In the genomic region with DNA sequence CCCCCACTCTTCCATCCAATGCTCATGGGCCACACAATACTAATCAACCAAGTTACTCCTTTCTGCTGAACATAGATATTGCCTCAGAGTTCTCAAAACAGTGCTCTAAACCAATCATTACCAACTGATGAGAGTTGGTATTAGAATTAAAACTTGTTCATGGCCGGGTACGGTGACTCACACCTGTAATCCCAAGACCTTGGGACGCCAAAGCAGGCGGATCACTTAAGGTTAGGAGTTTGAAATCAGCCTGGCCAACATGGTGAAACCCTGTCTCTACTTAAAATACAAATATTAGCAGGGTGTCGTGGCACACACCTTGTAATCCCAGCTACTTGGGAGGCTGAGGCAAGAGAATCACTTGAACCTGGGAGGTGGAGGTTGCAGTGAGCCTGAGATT, we compare ENCODE assay signal across 30 cellular contexts. TPM values are rescaled to one million over a fixed set of nuclear protein-coding genes. Genes with fewer than 3 reads are reported as not detected.
DNase-seq lines count a peak whose midpoint lies in the region; ATAC-seq and TF ChIP-seq lines count a peak whose summit lies in the region.
"Had no signal": no experiment of that assay in that cellular context is flagged by ENCODE, and none has a peak within 500 bp of the region (broad histone marks: within the 10 kb centered on the region; RNA-seq: fewer than 3 reads in every experiment).

No MANE protein-coding gene starts in this region.

- no peak overlapping the region for H2BK120ac ChIP-seq in trophoblast cell (ENCODE audit: insufficient read depth, low read length, poor library complexity)

- H3K27me3 Mint-ChIP-seq in CD8-positive, alpha-beta memory T cell, result no peaks in the 10 kb centered on the region
- H3K27me3 Mint-ChIP-seq: activated naive CD4-positive, alpha-beta T cell treated with anti-CD3 and anti-CD28 coated beads, Interleukin-2, amount 10 ng/mL, durations not matched to agents 7 days and 5 days; dendritic cell treated with granulocyte-macrophage colony-stimulating factor and Interleukin-4, amounts not matched to agents 40 ng/mL and 50 ng/mL, for 4 days had no signal

- H2AK5ac ChIP-seq in trophoblast cell (ENCODE audit: low read length), result no peak overlapping the region

- H2AFZ ChIP-seq in trophoblast cell (ENCODE audit: insufficient read depth, low read length, poor library complexity), result no peak overlapping the region
- H2AFZ ChIP-seq: neural progenitor cell had no signal

- no peak overlapping the region for H3K14ac ChIP-seq in trophoblast cell (ENCODE audit: low read length)

- H3K4ac ChIP-seq in trophoblast cell (ENCODE audit: low read depth, low read length), result peak overlapping the region; percentile 72

- no peak overlapping the region for H2BK12ac ChIP-seq in trophoblast cell (ENCODE audit: low read length)

- peaks cover 73 to 96% (median 93%) of the 10 kb centered on the region in 3 donors for H3K4me1 Mint-ChIP-seq in CD8-positive, alpha-beta memory T cell

- 45 to 53% (median 48%) methylated on average over 5 of the region's 5 CpGs for WGBS in adrenal gland, 4 donors
- WGBS in esophagus squamous epithelium, 2 donors, result 59 to 93% methylated on average over 5 of the region's 5 CpGs
- no CpG with 5 or more reads among the region's 5 CpGs for WGBS in trophoblast cell (ENCODE audit: extremely low coverage, insufficient coverage, insufficient read length)

- no peak overlapping the region for H3K4me2 ChIP-seq in trophoblast cell (ENCODE audit: low read length)

- peak overlapping the region; percentile 78 for H3K27ac ChIP-seq in C4-2B
- H3K27ac ChIP-seq in adrenal gland, result peak overlapping the region in 2 of 5 donors; percentile 40 to 43
- H3K27ac ChIP-seq in esophagus squamous epithelium, result peak overlapping the region in 3 of 4 donors; percentile 12 to 50 (median 48)
- H3K27ac ChIP-seq in trophoblast cell (ENCODE audit: low read depth, low read length), result no peak overlapping the region
- H3K27ac ChIP-seq in CD8-positive, alpha-beta memory T cell (ENCODE audit: low read depth, low read length), result no peak overlapping the region
- H3K27ac ChIP-seq: ascending aorta, thoracic aorta, vagina had no signal

- H3K18ac ChIP-seq in trophoblast cell (ENCODE audit: low read length), result no peak overlapping the region

- no peak overlapping the region for H3K9ac ChIP-seq in trophoblast cell (ENCODE audit: low read length)

- H3K79me2 ChIP-seq in trophoblast cell (ENCODE audit: control insufficient read depth, insufficient read depth, low read length, poor library complexity), result peaks cover 7% of the 10 kb centered on the region

- no peaks in the 10 kb centered on the region for H3K9me3 Mint-ChIP-seq in CD8-positive, alpha-beta memory T cell
- H3K9me3 Mint-ChIP-seq: activated naive CD4-positive, alpha-beta T cell treated with anti-CD3 and anti-CD28 coated beads, Interleukin-2, amount 10 ng/mL, durations not matched to agents 7 days and 5 days; activated T-helper 1 cell treated with anti-CD3 and anti-CD28 coated beads, Interleukin-12 subunit alpha, Interleukin-12 subunit beta, Interleukin-2, Interleukin-4 antibody, amounts not matched to agents 30 ng/mL and 10 ng/mL and 1 ng/mL, durations not matched to agents 14 hours and 24 hours and 36 hours; dendritic cell treated with granulocyte-macrophage colony-stimulating factor and Interleukin-4, amounts not matched to agents 40 ng/mL and 50 ng/mL, for 4 days had no signal

- peak overlapping the region in 3 of 8 donors; percentile 18 to 79 (median 55) for H3K27ac Mint-ChIP-seq in CD8-positive, alpha-beta memory T cell
- H3K27ac Mint-ChIP-seq: activated naive CD4-positive, alpha-beta T cell treated with anti-CD3 and anti-CD28 coated beads, Interleukin-2, amount 10 ng/mL, durations not matched to agents 7 days and 5 days; activated T-helper 1 cell treated with anti-CD3 and anti-CD28 coated beads, Interleukin-12 subunit alpha, Interleukin-12 subunit beta, Interleukin-2, Interleukin-4 antibody, amounts not matched to agents 30 ng/mL and 10 ng/mL and 1 ng/mL, durations not matched to agents 14 hours and 24 hours and 36 hours; dendritic cell treated with granulocyte-macrophage colony-stimulating factor and Interleukin-4, amounts not matched to agents 40 ng/mL and 50 ng/mL, for 4 days; neural progenitor cell had no signal

- peaks cover 6 to 44% (median 17%) of the 10 kb centered on the region in 3 donors for H3K36me3 Mint-ChIP-seq in CD8-positive, alpha-beta memory T cell

- no peaks in the 10 kb centered on the region for H3K79me1 ChIP-seq in trophoblast cell (ENCODE audit: low read length)

- H4K8ac ChIP-seq in trophoblast cell (ENCODE audit: low read depth, low read length), result no peak overlapping the region

- H4K91ac ChIP-seq in trophoblast cell (ENCODE audit: low read depth, low read length), result no peak overlapping the region

- peak overlapping the region in 3 of 7 donors; percentile 1 to 45 (median 32) for H3K4me3 Mint-ChIP-seq in CD8-positive, alpha-beta memory T cell
- H3K4me3 Mint-ChIP-seq: activated naive CD4-positive, alpha-beta T cell treated with anti-CD3 and anti-CD28 coated beads, Interleukin-2, amount 10 ng/mL, durations not matched to agents 7 days and 5 days; activated T-helper 1 cell treated with anti-CD3 and anti-CD28 coated beads, Interleukin-12 subunit alpha, Interleukin-12 subunit beta, Interleukin-2, Interleukin-4 antibody, amounts not matched to agents 30 ng/mL and 10 ng/mL and 1 ng/mL, durations not matched to agents 14 hours and 24 hours and 36 hours; dendritic cell treated with granulocyte-macrophage colony-stimulating factor and Interleukin-4, amounts not matched to agents 40 ng/mL and 50 ng/mL, for 4 days; neural progenitor cell had no signal

- CTCF ChIA-PET in CD8-positive, alpha-beta memory T cell (lab: Charles Lee), result no interaction called here

- intact Hi-C loops in adrenal gland (cut with DNase I), result no loop called here
- intact Hi-C loops in esophagus squamous epithelium (cut with DNase I), result no loop called here

- H3K36me3 ChIP-seq in adrenal gland (replicated peaks in 1 of 2), result peaks cover 0 to 16% of the 10 kb centered on the region in 2 donors
- H3K36me3 ChIP-seq in esophagus squamous epithelium, result peaks cover 0 to 7% (median 0%) of the 10 kb centered on the region in 3 donors
- H3K36me3 ChIP-seq in trophoblast cell (ENCODE audit: control insufficient read depth in 1 of 2, insufficient read depth in 2 of 2, low read length in 2 of 2), result peaks cover 5 to 8% of the 10 kb centered on the region in 2 experiments
- H3K36me3 ChIP-seq in CD8-positive, alpha-beta memory T cell (ENCODE audit: insufficient read depth, low read length), result no peaks in the 10 kb centered on the region
- H3K36me3 ChIP-seq: thoracic aorta, vagina had no signal

- no peak for ATAC-seq in HG02610 (IDR thresholded peaks at IDR 0.05; ENCODE audit: unreplicated experiment)
- no peak for ATAC-seq in HG02571 (IDR thresholded peaks at IDR 0.05; ENCODE audit: unreplicated experiment)
- no peak for ATAC-seq in HG03025 (IDR thresholded peaks at IDR 0.05; ENCODE audit: low FRiP score, unreplicated experiment)
- ATAC-seq: stimulated activated naive CD8-positive, alpha-beta T cell treated with anti-CD3 and anti-CD28 coated beads, Interleukin-15, Interleukin-2, amounts not matched to agents 100 U/mL and 50 U/mL, for 24 hours had no signal

- POLR2A ChIA-PET in CD8-positive, alpha-beta memory T cell (lab: Charles Lee), result no interaction called here

- H3K4me3 ChIP-seq in adrenal gland (no peak overlapping the region), esophagus squamous epithelium (no peak overlapping the region), trophoblast cell (ENCODE audit: low read depth, low read length) (no peak overlapping the region)
- no peak overlapping the region for H3K4me3 ChIP-seq in CD8-positive, alpha-beta memory T cell (ENCODE audit: low read length)
- H3K4me3 ChIP-seq: ascending aorta, neural progenitor cell, thoracic aorta, vagina had no signal

- no peak for TF ChIP-seq CTCF in C4-2B (conservative IDR thresholded peaks at IDR 0.05)
- no peak for TF ChIP-seq CTCF in adrenal gland (IDR thresholded peaks at IDR 0.05)
- TF ChIP-seq CTCF in esophagus squamous epithelium (IDR thresholded peaks at IDR 0.05), result no peak

- H3K9me3 ChIP-seq in adrenal gland (replicated peaks in 1 of 3), result no peaks in the 10 kb centered on the region
- no peaks in the 10 kb centered on the region for H3K9me3 ChIP-seq in esophagus squamous epithelium
- H3K9me3 ChIP-seq in trophoblast cell (ENCODE audit: insufficient read depth, low read depth, low read length), result no peaks in the 10 kb centered on the region
- H3K9me3 ChIP-seq in CD8-positive, alpha-beta memory T cell (ENCODE audit: low read length), result no peaks in the 10 kb centered on the region
- H3K9me3 ChIP-seq: ascending aorta, thoracic aorta, vagina had no signal

- H3K23ac ChIP-seq in trophoblast cell (ENCODE audit: low read length), result no peak overlapping the region

- H4K12ac ChIP-seq in trophoblast cell (ENCODE audit: low read depth, low read length), result no peak overlapping the region

- TF ChIP-seq POLR2A in adrenal gland (IDR thresholded peaks at IDR 0.05), result no peak
- no peak for TF ChIP-seq POLR2A in esophagus squamous epithelium (IDR thresholded peaks at IDR 0.05)

- peaks cover 24 to 63% of the 10 kb centered on the region in 2 donors for H3K4me1 ChIP-seq in adrenal gland (replicated peaks in 1 of 2)
- H3K4me1 ChIP-seq in esophagus squamous epithelium, result peaks cover 5 to 78% (median 11%) of the 10 kb centered on the region in 3 donors
- no peaks in the 10 kb centered on the region for H3K4me1 ChIP-seq in trophoblast cell (ENCODE audit: control insufficient read depth in 1 of 2, insufficient read depth in 2 of 2, low read length in 2 of 2)
- peaks cover 55% of the 10 kb centered on the region for H3K4me1 ChIP-seq in CD8-positive, alpha-beta memory T cell (ENCODE audit: insufficient read depth, low read length)

- no peaks in the 10 kb centered on the region for H3K27me3 ChIP-seq in adrenal gland
- H3K27me3 ChIP-seq in esophagus squamous epithelium, result no peaks in the 10 kb centered on the region
- no peaks in the 10 kb centered on the region for H3K27me3 ChIP-seq in trophoblast cell (ENCODE audit: insufficient read depth, low read length)
- H3K27me3 ChIP-seq in CD8-positive, alpha-beta memory T cell (ENCODE audit: insufficient read depth, low read length, poor library complexity, severe bottlenecking), result no peaks in the 10 kb centered on the region
- H3K27me3 ChIP-seq: ascending aorta, neural progenitor cell, vagina had no signal

- no peak overlapping the region for H2BK5ac ChIP-seq in trophoblast cell (ENCODE audit: low read depth, low read length, poor library complexity)

- DNase-seq in adrenal gland, result peak in 6 of 7 donors; percentile 27 to 62 (median 46)
- no peak for DNase-seq in esophagus squamous epithelium (lab: John Stamatoyannopoulos, UW)
- DNase-seq in trophoblast cell, result peak in 1 of 2 donors; percentile 26
- no peak for DNase-seq in CD8-positive, alpha-beta memory T cell
- DNase-seq: activated CD4-positive, alpha-beta T cell treated with anti-CD3 and anti-CD28 coated beads, Interleukin-2, amount 50 U/mL, for 4 hours; activated CD4-positive, CD25-positive, alpha-beta regulatory T cell; activated CD8-positive, alpha-beta memory T cell treated with anti-CD3 and anti-CD28 coated beads, Interleukin-2, amount 50 U/mL, for 4 hours; activated naive CD4-positive, alpha-beta T cell treated with anti-CD3 and anti-CD28 coated beads, Interleukin-2, amount 10 ng/mL, durations not matched to agents 7 days and 5 days; caudate nucleus; DMS153; HCEC 1CT; islet precursor cell; KBM-7; NCI-H1417; NCI-H2081; NCI-H345; NCI-H774; stimulated activated naive CD8-positive, alpha-beta T cell treated with anti-CD3 and anti-CD28 coated beads, Interleukin-15, Interleukin-2, amounts not matched to agents 100 U/mL and 50 U/mL, for 24 hours; SW 1271; T1000 had no signal

RNA-seq across cellular contexts. Expression of a gene that starts 8.2 kb away (rescaled TPM):
- total RNA-seq in adrenal gland, result 100 to 1,000 TPM in 5 of 8 donors, 10 to 100 TPM in 3; 51.2 to 133 (median 116) TPM
- polyA plus RNA-seq in adrenal gland, result 100 to 1,000 TPM in 1 of 3 donors, 10 to 100 TPM in 2; 19.9 to 125 (median 24.0) TPM
- 10 to 100 TPM; 36.7 to 86.4 (median 72.4) TPM for total RNA-seq in esophagus squamous epithelium
- polyA plus RNA-seq in trophoblast cell (2013), result 90.7 and 96.7 TPM in 2 replicates
- total RNA-seq in CD8-positive, alpha-beta memory T cell, result 100 to 1,000 TPM in 1 of 2 experiments, 10 to 100 TPM in 1; 89.7 to 103 TPM
- 95.8 TPM for polyA plus RNA-seq in CD8-positive, alpha-beta memory T cell

Comparison
In these comparisons a context has a peak if more than half of its experiments do, and no peak if none do; other contexts are left out.
1. H3K27ac ChIP-seq: peak in C4-2B (single experiment) and esophagus squamous epithelium (3 of 4); none in trophoblast cell (single experiment) and CD8-positive, alpha-beta memory T cell (single experiment).
2. DNase-seq: peak in adrenal gland (6 of 7); none in esophagus squamous epithelium (single experiment) and CD8-positive, alpha-beta memory T cell (0 of 5).